In genomic region chr1:94104776-94105462, GRCh38 we compare ENCODE assay signal across 1 cellular context.
TF ChIP-seq lines count a peak whose summit lies in the region.

No MANE protein-coding gene starts in this region.

TF ChIP-seq in IMR-90, 13 proteins besides CTCF, POLR2A, EP300 and RAD21:
- TF ChIP-seq RCOR1 (IDR thresholded peaks at IDR 0.05; ENCODE audit: insufficient replicate concordance, low read length) (no peak), MAZ (IDR thresholded peaks at IDR 0.05; ENCODE audit: borderline replicate concordance, low read depth, low read length) (no peak), CEBPB (IDR thresholded peaks at IDR 0.05; ENCODE audit: low read depth, low read length) (no peak), FOS (IDR thresholded peaks at IDR 0.05; ENCODE audit: low read depth, low read length) (no peak), CHD1 (IDR thresholded peaks at IDR 0.05; ENCODE audit: low read depth, low read length) (no peak), BHLHE40 (IDR thresholded peaks at IDR 0.05; ENCODE audit: low read depth, low read length) (no peak), MXI1 (IDR thresholded peaks at IDR 0.05; ENCODE audit: borderline replicate concordance, low read depth, low read length) (no peak), MAFK (IDR thresholded peaks at IDR 0.05; ENCODE audit: low read depth, low read length) (no peak), SMC3 (IDR thresholded peaks at IDR 0.05; ENCODE audit: low read depth, low read length) (no peak), NFE2L2 (IDR thresholded peaks at IDR 0.05; ENCODE audit: low read depth, low read length) (no peak), USF2 (IDR thresholded peaks at IDR 0.05; ENCODE audit: low read depth, low read length) (no peak), ELK1 (IDR thresholded peaks at IDR 0.05; ENCODE audit: borderline replicate concordance, low read depth, low read length) (no peak), RFX5 (IDR thresholded peaks at IDR 0.05; ENCODE audit: low read depth, low read length) (no peak)
